In genomic region chr18:49487711-49488310, GRCh38 we compare ENCODE assay signal across 8 cellular contexts. TPM values are rescaled to one million over a fixed set of nuclear protein-coding genes. Genes with fewer than 3 reads are reported as not detected.
DNase-seq lines count a peak whose midpoint lies in the region; ATAC-seq and TF ChIP-seq lines count a peak whose summit lies in the region.

No MANE protein-coding gene starts in this region.

- no peaks in the 10 kb centered on the region for H3K27me3 Mint-ChIP-seq in activated naive CD8-positive, alpha-beta T cell treated with anti-CD3 and anti-CD28 coated beads for 36 hours

- H3K27ac ChIP-seq in lung (ENCODE audit: low read depth in 1 of 2, low read length in 1 of 2): peak overlapping the region; percentile 97 to 98
- H3K27ac ChIP-seq in vagina: peak overlapping the region; percentile 92

- H3K36me3 Mint-ChIP-seq in activated naive CD8-positive, alpha-beta T cell treated with anti-CD3 and anti-CD28 coated beads for 36 hours: peaks cover 62% of the 10 kb centered on the region

- H3K27me3 ChIP-seq in lung (ENCODE audit: control insufficient read depth, insufficient read depth) (no peaks in the 10 kb centered on the region), vagina (no peaks in the 10 kb centered on the region)

- peak; percentile 10 for DNase-seq in stimulated activated CD4-positive, alpha-beta T cell treated with anti-CD3 and anti-CD28 coated beads, Interleukin-1b, Interleukin-23, amount 100 ng/mL, for 48 hours
- DNase-seq in stimulated activated CD4-positive, alpha-beta T cell treated with anti-CD3 and anti-CD28 coated beads, Interleukin-2, amount 100 ng/mL, for 24 hours: no peak
- no peak for DNase-seq in activated naive CD8-positive, alpha-beta T cell treated with anti-CD3 and anti-CD28 coated beads for 36 hours
- DNase-seq in lung (ENCODE audit: low spot score) (no peak), vagina (ENCODE audit: extremely low spot score in 2 of 2) (no peak)

- peaks cover 9 to 30% of the 10 kb centered on the region in 2 donors for H3K36me3 ChIP-seq in lung (ENCODE audit: control insufficient read depth in 2 of 2, insufficient read depth in 2 of 2, low read length in 2 of 2)
- peaks cover 0 to 43% of the 10 kb centered on the region in 2 donors for H3K36me3 ChIP-seq in vagina

- H3K9me3 ChIP-seq in lung (ENCODE audit: control insufficient read depth in 2 of 2, insufficient read depth in 1 of 2, low read length in 1 of 2) (no peaks in the 10 kb centered on the region), vagina (no peaks in the 10 kb centered on the region)

- intact Hi-C loops in vagina (cut with DNase I): loop anchor here (10.0 kb wide), 2 partner anchors 593 to 813 kb away; no protein-coding TSS in a partner anchor

- TF ChIP-seq POLR2A in vagina (IDR thresholded peaks at IDR 0.05) (no peak), GM18505 (IDR thresholded peaks at IDR 0.05; ENCODE audit: borderline replicate concordance, extremely low read depth, insufficient read depth, insufficient read length) (no peak)

- TF ChIP-seq CTCF in lung (IDR thresholded peaks at IDR 0.05; ENCODE audit: control extremely low read depth, extremely low read depth): no peak
- no peak for TF ChIP-seq CTCF in vagina (IDR thresholded peaks at IDR 0.05)

- no peak for ATAC-seq in lung (ENCODE audit: insufficient read depth, low FRiP score)
- ATAC-seq in GM18505 (IDR thresholded peaks at IDR 0.05; ENCODE audit: unreplicated experiment): no peak
- no peak for ATAC-seq in HG03565 (IDR thresholded peaks at IDR 0.05; ENCODE audit: unreplicated experiment)
- no peak for ATAC-seq in GM21381 (IDR thresholded peaks at IDR 0.05; ENCODE audit: unreplicated experiment)

- peak overlapping the region; percentile 89 for H3K4me3 Mint-ChIP-seq in activated naive CD8-positive, alpha-beta T cell treated with anti-CD3 and anti-CD28 coated beads for 36 hours

- 77 to 81% methylated on average over 8 of the region's 8 CpGs for WGBS in lung, 2 donors

- H3K4me1 Mint-ChIP-seq in activated naive CD8-positive, alpha-beta T cell treated with anti-CD3 and anti-CD28 coated beads for 36 hours: peaks cover 47% of the 10 kb centered on the region

- H3K4me1 ChIP-seq in lung (ENCODE audit: control insufficient read depth in 2 of 2, insufficient read depth in 2 of 2, low read length in 2 of 2) (peaks cover 5 to 23% of the 10 kb centered on the region in 2 donors), vagina (peaks cover 60% of the 10 kb centered on the region)

- H3K4me3 ChIP-seq in lung (no peak overlapping the region), vagina (peak overlapping the region; percentile 60 to 76)

- H3K9me3 Mint-ChIP-seq in activated naive CD8-positive, alpha-beta T cell treated with anti-CD3 and anti-CD28 coated beads for 36 hours: no peaks in the 10 kb centered on the region

- H3K27ac Mint-ChIP-seq in activated naive CD8-positive, alpha-beta T cell treated with anti-CD3 and anti-CD28 coated beads for 36 hours: peak overlapping the region; percentile 99

RNA-seq across cellular contexts. Expression of gene C18orf32, which starts 0.8 kb away (rescaled TPM):
- 10 to 100 TPM; 19.6 to 21.8 TPM for total RNA-seq in activated naive CD8-positive, alpha-beta T cell treated with anti-CD3 and anti-CD28 coated beads for 36 hours
- total RNA-seq in lung (10 to 100 TPM; 50.9 to 58.0 TPM), vagina (21.1 TPM)
- polyA plus RNA-seq in lung: 10 to 100 TPM; 77.4 to 81.7 TPM

RNA-seq across cellular contexts. Expression of gene RPL17, which starts 4.5 kb away (rescaled TPM):
- total RNA-seq in activated naive CD8-positive, alpha-beta T cell treated with anti-CD3 and anti-CD28 coated beads for 36 hours: 1,000 to 10,000 TPM; 2,151 to 2,166 TPM
- total RNA-seq in lung (1,000 to 10,000 TPM; 1,164 to 1,344 TPM), vagina (1,975 TPM)
- 1,000 to 10,000 TPM; 2,026 to 3,280 TPM for polyA plus RNA-seq in lung

RNA-seq across cellular contexts. Expression of gene DYM, which starts 27.4 kb away (rescaled TPM):
- 10 to 100 TPM; 69.0 TPM for total RNA-seq in activated naive CD8-positive, alpha-beta T cell treated with anti-CD3 and anti-CD28 coated beads for 36 hours
- total RNA-seq in lung (10 to 100 TPM; 59.4 to 94.2 TPM), vagina (89.1 TPM)
- 10 to 100 TPM; 15.6 to 17.2 TPM for polyA plus RNA-seq in lung
